ENCODE assay signal across 8 cellular contexts in genomic region chr17:59707182-59707970, GRCh38. TPM values are rescaled to one million over a fixed set of nuclear protein-coding genes. Genes with fewer than 3 reads are reported as not detected.
A peak's percentile ranks its signal among the peaks of the same experiment; 100 is the strongest.
DNase-seq lines count a peak whose midpoint lies in the region; ATAC-seq and TF ChIP-seq lines count a peak whose summit lies in the region.

TSS of gene PTRH2 (minus strand) at chr17:59707430. CDS start at chr17:59697978, 9,452 bp downstream.
TSS of gene VMP1 (plus strand) at chr17:59707654. CDS start at chr17:59731447, 23,793 bp downstream.

- H3K4me3 ChIP-seq in right atrium auricular region (peak within 1 kb of the TSS; percentile 79 to 87), uterus (peak within 1 kb of the TSS; percentile 73 to 95)

- H3K36me3 ChIP-seq in right atrium auricular region (no peaks in the 10 kb centered on the region), uterus (no peaks in the 10 kb centered on the region)

- intact Hi-C loops in T-helper 2 cell treated with Interferon-gamma antibody and Interleukin-4, amounts not matched to agents 100 ng/mL and 5 ng/mL, for 36 hours (cut with micrococcal nuclease), result loop anchor here (1.0 to 10.0 kb wide), 4 partner anchors 77 to 185 kb away; partner anchors contain the start of genes CLTC, RPS6KB1 and TUBD1
- intact Hi-C loops in uterus (cut with DNase I; ENCODE audit: low total_unique reads), result no loop called here

- peak; percentile 98 for DNase-seq in NCI-H187 treated with DMSO at 0.1 percent for 48 hours (lab: John Stamatoyannopoulos, UW)
- DNase-seq in anterior cingulate cortex (lab: John Stamatoyannopoulos, UW), result peak; percentile 84 to 100 (median 98)
- peak; percentile 99 for DNase-seq in right atrium auricular region (ENCODE audit: low spot score)
- peak; percentile 98 for DNase-seq in pulmonary artery endothelial cell (ENCODE audit: low read depth, low spot score)
- DNase-seq in uterus, result peak; percentile 97 to 98

- peak; percentile 65 to 75 for TF ChIP-seq POLR2A in uterus (IDR thresholded peaks at IDR 0.05)

- H3K9me3 ChIP-seq in right atrium auricular region (no peaks in the 10 kb centered on the region), uterus (no peaks in the 10 kb centered on the region)

- TF ChIP-seq CTCF in right atrium auricular region (IDR thresholded peaks at IDR 0.05) (no peak), uterus (IDR thresholded peaks at IDR 0.05) (no peak)

- H3K4me1 ChIP-seq in right atrium auricular region (peaks cover 0 to 40% of the 10 kb centered on the region in 2 donors), uterus (no peaks in the 10 kb centered on the region)

- peak; percentile 79 for ATAC-seq in GM18499 (IDR thresholded peaks at IDR 0.05; ENCODE audit: insufficient read depth, unreplicated experiment)
- ATAC-seq in HG02943 (IDR thresholded peaks at IDR 0.05; ENCODE audit: low read depth, unreplicated experiment), result peak; percentile 96

- H3K27ac ChIP-seq in right atrium auricular region (peak within 1 kb of the TSS; percentile 94 to 95), uterus (peak within 1 kb of the TSS; percentile 79 to 84)

- no peaks in the 10 kb centered on the region for H3K27me3 ChIP-seq in right atrium auricular region
- no peaks in the 10 kb centered on the region for H3K27me3 ChIP-seq in uterus

RNA-seq across cellular contexts. Expression of gene PTRH2, which starts in this region (rescaled TPM):
- total RNA-seq in T-helper 2 cell treated with Interferon-gamma antibody and Interleukin-4, amounts not matched to agents 100 ng/mL and 5 ng/mL, for 36 hours, result 26.0 and 27.4 TPM in 2 replicates
- total RNA-seq in right atrium auricular region, result 10 to 100 TPM; 13.8 to 14.1 TPM
- total RNA-seq in pulmonary artery endothelial cell, result 52.5 and 53.0 TPM in 2 replicates
- 10 to 100 TPM; 13.2 to 31.8 (median 24.3) TPM for total RNA-seq in uterus

RNA-seq across cellular contexts. Expression of gene VMP1, which starts in this region (rescaled TPM):
- total RNA-seq in T-helper 2 cell treated with Interferon-gamma antibody and Interleukin-4, amounts not matched to agents 100 ng/mL and 5 ng/mL, for 36 hours, result 312 and 320 TPM in 2 replicates
- 10 to 100 TPM; 48.0 to 63.4 TPM for total RNA-seq in right atrium auricular region
- total RNA-seq in pulmonary artery endothelial cell, result 132 and 197 TPM in 2 replicates
- total RNA-seq in uterus, result 100 to 1,000 TPM in 3 of 4 donors, 10 to 100 TPM in 1; 92.7 to 251 (median 150) TPM

Comparison
In these comparisons a context has a peak if more than half of its experiments do, and no peak if none do; other contexts are left out.
1. Peak in every context shown above with its lines: DNase-seq, ATAC-seq, H3K4me3 ChIP-seq and H3K27ac ChIP-seq.